8 cellular contexts compared by ENCODE assay signal in the genomic region with DNA sequence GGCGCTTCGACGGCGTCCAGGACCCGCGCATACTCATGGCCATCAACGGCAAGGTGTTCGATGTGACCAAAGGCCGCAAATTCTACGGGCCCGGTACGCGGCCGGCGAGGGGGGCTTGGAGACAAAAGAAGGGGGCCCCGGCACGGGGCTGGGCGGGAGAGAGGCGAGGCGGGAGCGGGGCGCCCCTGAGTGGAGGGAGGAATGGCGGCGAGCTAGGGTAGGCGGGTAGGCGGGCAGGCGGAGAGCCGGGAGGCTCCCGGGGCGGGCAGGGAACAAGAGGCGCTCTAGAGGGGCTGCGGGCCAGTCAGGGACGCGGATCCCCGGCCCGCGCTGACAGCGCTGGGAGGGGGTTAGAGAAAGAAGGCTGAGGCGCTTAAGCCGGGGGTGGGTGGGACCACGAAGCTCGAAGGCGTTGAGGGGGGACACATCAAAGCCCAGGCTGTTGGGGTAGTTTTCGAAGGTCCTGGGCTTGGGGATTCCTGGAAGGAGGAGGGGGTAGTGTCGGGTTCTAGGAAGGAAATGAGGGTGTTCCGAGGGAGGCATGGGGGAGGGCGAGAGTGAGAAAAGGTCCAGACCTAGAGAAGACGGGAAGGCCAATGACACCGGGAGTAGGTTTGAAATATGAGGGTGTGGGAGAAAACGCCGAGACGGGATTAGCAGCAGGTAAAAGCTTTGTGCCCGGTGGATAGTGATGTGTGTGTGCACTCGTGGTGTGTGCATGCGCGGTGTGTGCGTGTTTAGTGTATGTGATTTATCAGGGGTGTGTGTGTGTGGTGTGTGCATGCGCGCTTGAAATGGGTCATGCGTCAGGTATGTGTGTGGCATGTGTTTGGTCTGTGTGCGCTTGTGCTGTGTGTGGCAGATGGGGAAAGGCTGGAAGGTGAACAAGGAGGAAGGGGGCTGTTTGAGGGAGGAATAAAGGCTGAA. TPM values are rescaled to one million over a fixed set of nuclear protein-coding genes. Genes with fewer than 3 reads are reported as not detected.
DNase-seq lines count a peak whose midpoint lies in the region; ATAC-seq and TF ChIP-seq lines count a peak whose summit lies in the region.

No MANE protein-coding gene starts in this region.

- CTCF ChIA-PET in activated CD8-positive, alpha-beta T cell treated with anti-CD3 and anti-CD28 coated beads, Interleukin-2, amount 10 ng/mL, durations not matched to agents 7 days and 5 days (lab: Charles Lee), result interaction anchor here (0.5 to 2.0 kb wide), 3 partner anchors 17 to 118 kb away, joined by 3 to 7 read pairs (median 3); no protein-coding TSS in a partner anchor

- H3K9ac ChIP-seq in mucosa of rectum (ENCODE audit: low read depth in 1 of 2, low read length in 2 of 2), result peak overlapping the region; percentile 64 to 89

- H3K4me3 Mint-ChIP-seq in activated CD8-positive, alpha-beta T cell treated with anti-CD3 and anti-CD28 coated beads, Interleukin-2, amount 10 ng/mL, durations not matched to agents 7 days and 5 days, result peak overlapping the region; percentile 80
- peak overlapping the region; percentile 100 for H3K4me3 Mint-ChIP-seq in endothelial cell (ENCODE audit: unreplicated experiment)

- H3K27me3 Mint-ChIP-seq in activated CD8-positive, alpha-beta T cell treated with anti-CD3 and anti-CD28 coated beads, Interleukin-2, amount 10 ng/mL, durations not matched to agents 7 days and 5 days (ENCODE audit: low read depth), result peaks cover 6% of the 10 kb centered on the region
- peaks cover 3% of the 10 kb centered on the region for H3K27me3 Mint-ChIP-seq in endothelial cell (ENCODE audit: unreplicated experiment)

- POLR2A ChIA-PET in activated CD8-positive, alpha-beta T cell treated with anti-CD3 and anti-CD28 coated beads, Interleukin-2, amount 10 ng/mL, durations not matched to agents 7 days and 5 days (lab: Charles Lee), result no interaction called here

- 41% methylated on average over 61 of the region's 61 CpGs for WGBS in suprapubic skin

- H3K4me1 Mint-ChIP-seq in activated CD8-positive, alpha-beta T cell treated with anti-CD3 and anti-CD28 coated beads, Interleukin-2, amount 10 ng/mL, durations not matched to agents 7 days and 5 days (ENCODE audit: low read depth), result peaks cover 36% of the 10 kb centered on the region
- peaks cover 19% of the 10 kb centered on the region for H3K4me1 Mint-ChIP-seq in endothelial cell (ENCODE audit: unreplicated experiment)

- TF ChIP-seq POLR2A in suprapubic skin (IDR thresholded peaks at IDR 0.05), result no peak

- DNase-seq in GF-D8 (lab: John Stamatoyannopoulos, UW) (peak; percentile 1), HAP-1 (ENCODE audit: low spot score in 2 of 2) (peak; percentile 41 to 47), NCI-H1092 (lab: John Stamatoyannopoulos, UW) (peak; percentile 20), endothelial cell (ENCODE audit: low spot score) (peak; percentile 15), suprapubic skin (ENCODE audit: low spot score in 2 of 2) (peak; percentile 68 to 71), GM19240 (ENCODE audit: insufficient read length, low spot score) (no peak)
- DNase-seq in activated CD8-positive, alpha-beta T cell treated with anti-CD3 and anti-CD28 coated beads, Interleukin-2, amount 10 ng/mL, durations not matched to agents 7 days and 5 days, result peak; percentile 21

- in situ Hi-C loops in HAP-1 (cut with MboI; ENCODE audit: low sequenced_read_pairs), result no loop called here

- no peaks in the 10 kb centered on the region for H3K9me3 ChIP-seq in HAP-1
- no peaks in the 10 kb centered on the region for H3K9me3 ChIP-seq in mucosa of rectum (ENCODE audit: control insufficient read depth in 2 of 2, low read length in 2 of 2)
- H3K9me3 ChIP-seq in suprapubic skin, result no peaks in the 10 kb centered on the region

- no peak for TF ChIP-seq CTCF in endothelial cell (IDR thresholded peaks at IDR 0.05; ENCODE audit: unreplicated experiment)
- no peak for TF ChIP-seq CTCF in suprapubic skin (IDR thresholded peaks at IDR 0.05)

- H3K27ac ChIP-seq in mucosa of rectum (ENCODE audit: low read depth in 2 of 2, low read length in 2 of 2), result peak overlapping the region; percentile 79 to 85
- peak overlapping the region; percentile 90 for H3K27ac ChIP-seq in suprapubic skin

- peak overlapping the region; percentile 86 for H3K4me3 ChIP-seq in HAP-1
- H3K4me3 ChIP-seq in mucosa of rectum (ENCODE audit: low read length in 2 of 2), result peak overlapping the region; percentile 80 to 81
- peak overlapping the region; percentile 81 for H3K4me3 ChIP-seq in suprapubic skin

- H3K27ac Mint-ChIP-seq in activated CD8-positive, alpha-beta T cell treated with anti-CD3 and anti-CD28 coated beads, Interleukin-2, amount 10 ng/mL, durations not matched to agents 7 days and 5 days, result peak overlapping the region; percentile 90
- H3K27ac Mint-ChIP-seq in endothelial cell (ENCODE audit: unreplicated experiment), result peak overlapping the region; percentile 90

- H3K27me3 ChIP-seq in HAP-1 (ENCODE audit: low read depth) (no peaks in the 10 kb centered on the region), mucosa of rectum (ENCODE audit: control insufficient read depth in 2 of 2, insufficient read depth in 2 of 2, low read length in 2 of 2) (no peaks in the 10 kb centered on the region), suprapubic skin (no peaks in the 10 kb centered on the region)

- peaks cover 39% of the 10 kb centered on the region for H3K4me1 ChIP-seq in HAP-1
- peaks cover 0 to 11% of the 10 kb centered on the region in 2 donors for H3K4me1 ChIP-seq in mucosa of rectum (ENCODE audit: control insufficient read depth in 2 of 2, insufficient read depth in 2 of 2, low read length in 2 of 2)
- H3K4me1 ChIP-seq in suprapubic skin, result peaks cover 24% of the 10 kb centered on the region

- peaks cover 16% of the 10 kb centered on the region for H3K36me3 Mint-ChIP-seq in activated CD8-positive, alpha-beta T cell treated with anti-CD3 and anti-CD28 coated beads, Interleukin-2, amount 10 ng/mL, durations not matched to agents 7 days and 5 days (ENCODE audit: low read depth)
- H3K36me3 Mint-ChIP-seq in endothelial cell (ENCODE audit: low read depth, unreplicated experiment), result peaks cover 4% of the 10 kb centered on the region

- no peak for TF ChIP-seq EP300 in suprapubic skin (IDR thresholded peaks at IDR 0.05)

- H3K9me3 Mint-ChIP-seq in activated CD8-positive, alpha-beta T cell treated with anti-CD3 and anti-CD28 coated beads, Interleukin-2, amount 10 ng/mL, durations not matched to agents 7 days and 5 days (ENCODE audit: insufficient read depth), result no peaks in the 10 kb centered on the region
- no peaks in the 10 kb centered on the region for H3K9me3 Mint-ChIP-seq in endothelial cell (ENCODE audit: unreplicated experiment)

- peak; percentile 46 for ATAC-seq in activated CD8-positive, alpha-beta T cell treated with anti-CD3 and anti-CD28 coated beads, Interleukin-2, amount 10 ng/mL, durations not matched to agents 7 days and 5 days

- peaks cover 42% of the 10 kb centered on the region for H3K36me3 ChIP-seq in HAP-1 (replicated peaks)
- peaks cover 0 to 4% of the 10 kb centered on the region in 2 donors for H3K36me3 ChIP-seq in mucosa of rectum (ENCODE audit: control insufficient read depth in 2 of 2, insufficient read depth in 2 of 2, low read length in 2 of 2)
- H3K36me3 ChIP-seq in suprapubic skin, result no peaks in the 10 kb centered on the region

RNA-seq across cellular contexts. Expression of gene PGRMC1, which starts 0.8 kb away (rescaled TPM):
- 10 to 100 TPM; 28.7 to 30.3 TPM for total RNA-seq in activated CD8-positive, alpha-beta T cell treated with anti-CD3 and anti-CD28 coated beads, Interleukin-2, amount 10 ng/mL, durations not matched to agents 7 days and 5 days
- total RNA-seq in endothelial cell (ENCODE audit: unreplicated experiment) (153 TPM), suprapubic skin (10 to 100 TPM; 56.8 to 92.7 (median 77.2) TPM)
